In the genomic region with DNA sequence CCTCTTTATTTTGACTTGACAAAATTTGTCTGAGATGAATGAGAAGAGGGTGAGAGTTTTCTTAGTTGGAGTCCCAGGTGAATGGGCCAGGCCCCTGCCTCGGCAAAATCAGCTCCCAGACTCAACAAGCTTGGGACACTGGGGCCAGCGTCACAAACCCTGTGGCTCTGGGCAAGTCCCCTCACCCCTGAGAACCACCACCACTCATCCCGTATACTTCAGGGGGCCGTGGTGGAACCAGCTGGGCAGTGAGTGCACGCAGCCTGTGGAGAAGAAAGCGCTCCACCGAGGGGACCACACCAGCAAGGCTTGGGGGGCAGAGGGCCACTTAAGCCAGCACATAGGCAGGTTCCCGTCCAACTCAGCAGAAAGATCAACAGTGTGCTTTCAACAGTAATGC, we compare ENCODE assay signal across 1 cellular context.
TF ChIP-seq lines count a peak whose summit lies in the region.

No MANE protein-coding gene starts in this region.

TF ChIP-seq in HepG2, 621 proteins besides CTCF, POLR2A, EP300 and RAD21:
- TF ChIP-seq ZNF598 (CRISPR knock-in tag; IDR thresholded peaks at IDR 0.05; ENCODE audit: borderline replicate concordance) (no peak), ZNF564 (CRISPR knock-in tag; IDR thresholded peaks at IDR 0.05) (no peak), KDM1A (CRISPR knock-in tag; IDR thresholded peaks at IDR 0.05) (no peak), NFE2 (CRISPR knock-in tag; IDR thresholded peaks at IDR 0.05) (no peak), ZNF121 (CRISPR knock-in tag; IDR thresholded peaks at IDR 0.05) (no peak), ZNF34 (CRISPR knock-in tag; IDR thresholded peaks at IDR 0.05; ENCODE audit: borderline replicate concordance) (no peak), SETDB1 (CRISPR knock-in tag; IDR thresholded peaks at IDR 0.05; ENCODE audit: borderline replicate concordance) (no peak), CHD4 (IDR thresholded peaks at IDR 0.05; ENCODE audit: borderline replicate concordance, low read length) (no peak), ZBED4 (CRISPR knock-in tag; IDR thresholded peaks at IDR 0.05; ENCODE audit: borderline replicate concordance) (no peak)
- TF ChIP-seq, protein P1, sequence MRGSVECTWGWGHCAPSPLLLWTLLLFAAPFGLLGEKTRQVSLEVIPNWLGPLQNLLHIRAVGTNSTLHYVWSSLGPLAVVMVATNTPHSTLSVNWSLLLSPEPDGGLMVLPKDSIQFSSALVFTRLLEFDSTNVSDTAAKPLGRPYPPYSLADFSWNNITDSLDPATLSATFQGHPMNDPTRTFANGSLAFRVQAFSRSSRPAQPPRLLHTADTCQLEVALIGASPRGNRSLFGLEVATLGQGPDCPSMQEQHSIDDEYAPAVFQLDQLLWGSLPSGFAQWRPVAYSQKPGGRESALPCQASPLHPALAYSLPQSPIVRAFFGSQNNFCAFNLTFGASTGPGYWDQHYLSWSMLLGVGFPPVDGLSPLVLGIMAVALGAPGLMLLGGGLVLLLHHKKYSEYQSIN (CRISPR knock-in tag; IDR thresholded peaks at IDR 0.05; ENCODE audit: borderline replicate concordance) = no peak
